ENCODE assay signal across 8 cellular contexts in the genomic region with DNA sequence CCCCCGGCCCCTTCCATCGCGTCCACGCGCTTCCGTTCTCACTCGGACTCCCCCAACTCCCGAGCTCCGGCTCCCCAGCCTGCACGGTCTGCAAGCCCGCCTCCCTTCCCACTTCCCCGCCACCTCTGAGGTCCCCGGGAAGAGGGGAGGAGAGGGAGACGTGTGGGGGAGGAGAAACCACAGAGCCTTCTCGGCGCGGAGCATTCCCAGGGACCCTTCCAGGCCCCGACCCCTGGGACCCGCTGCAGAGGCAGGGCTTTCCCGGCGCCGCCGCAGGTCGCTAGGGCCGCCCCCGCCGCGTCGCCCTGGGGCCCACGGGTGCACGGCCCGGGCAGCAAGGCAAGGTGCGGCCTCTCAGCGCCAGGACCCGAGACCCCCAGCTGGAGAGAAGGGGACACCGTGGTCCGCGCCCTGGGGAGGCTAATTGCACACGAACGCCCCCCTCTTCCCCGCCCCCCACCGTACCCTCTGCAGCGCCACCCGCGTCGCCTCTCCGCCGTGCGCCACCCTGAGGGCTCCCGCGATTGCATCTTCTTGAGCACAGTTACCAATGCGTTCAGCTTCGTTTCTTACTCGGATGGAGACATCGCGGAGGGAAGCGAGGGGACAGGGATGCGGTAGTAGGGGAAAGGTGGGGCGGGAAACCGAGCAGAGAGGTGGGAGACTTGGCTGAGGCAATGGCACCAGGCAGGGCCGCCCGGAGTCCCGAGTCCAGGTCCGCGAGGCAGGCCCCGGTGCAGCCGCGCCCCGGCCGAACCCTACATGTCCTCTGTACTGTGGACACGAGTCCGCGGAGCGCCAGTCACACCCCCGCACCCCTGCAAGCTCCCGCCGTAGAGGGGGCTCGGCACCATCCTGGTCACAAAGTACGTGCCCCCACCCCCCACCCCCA. TPM values are rescaled to one million over a fixed set of nuclear protein-coding genes. Genes with fewer than 3 reads are reported as not detected.
DNase-seq lines count a peak whose midpoint lies in the region; ATAC-seq and TF ChIP-seq lines count a peak whose summit lies in the region.

No MANE protein-coding gene starts in this region.

- TF ChIP-seq CTCF in 22Rv1 (IDR thresholded peaks at IDR 0.05) (peak; percentile 71), GM12864 (IDR thresholded peaks at IDR 0.05; ENCODE audit: low read depth, low read length, missing control alignments) (peak; percentile 54), epithelial cell of esophagus (IDR thresholded peaks at IDR 0.05; ENCODE audit: insufficient read depth, low read depth, low read length, missing control alignments) (peak; percentile 16), mucosa of descending colon (IDR thresholded peaks at IDR 0.05) (no peak)

- DNase-seq in GM12864 (ENCODE audit: low read depth) (no peak), NCI-H2171 treated with DMSO at 0.1 percent for 48 hours (lab: John Stamatoyannopoulos, UW) (peak; percentile 61), epithelial cell of esophagus (ENCODE audit: low read depth) (peak; percentile 45), mucosa of descending colon (peak; percentile 52 to 63 (median 58))
- peak; percentile 83 for DNase-seq in activated CD8-positive, alpha-beta memory T cell treated with anti-CD3 and anti-CD28 coated beads for 24 hours

- intact Hi-C loops in mucosa of descending colon (cut with DNase I, micrococcal nuclease) = loop anchor here in 1 of 2 donors (10.0 kb wide), 1 partner anchor 228 kb away; no protein-coding TSS in a partner anchor

- no peaks in the 10 kb centered on the region for H3K36me3 ChIP-seq in mucosa of descending colon (ENCODE audit: low read depth)

- H3K4me3 ChIP-seq in GM12864 (ENCODE audit: low read depth, low read length) = peak overlapping the region; percentile 74
- H3K4me3 ChIP-seq in epithelial cell of esophagus (ENCODE audit: low read length) = peak overlapping the region; percentile 75
- H3K4me3 ChIP-seq in mucosa of descending colon = no peak overlapping the region

- ATAC-seq in HG02840 (IDR thresholded peaks at IDR 0.05; ENCODE audit: low FRiP score, unreplicated experiment) (peak; percentile 48), mucosa of descending colon (peak; percentile 64)

- H3K4me1 ChIP-seq in mucosa of descending colon (ENCODE audit: low read depth) = peaks cover 20% of the 10 kb centered on the region

- peak overlapping the region; percentile 67 for H3K27ac ChIP-seq in 22Rv1
- peak overlapping the region; percentile 69 for H3K27ac ChIP-seq in temporal lobe (ENCODE audit: low read depth, low read length)

- H3K9me3 ChIP-seq in mucosa of descending colon = no peaks in the 10 kb centered on the region

RNA-seq across cellular contexts. Expression of gene SKIDA1, which starts 29.0 kb away (rescaled TPM):
- 1 to 10 TPM in 1 of 3 donors, under 1 TPM in 2; 0.03 to 2.4 (median 0.34) TPM for total RNA-seq in mucosa of descending colon
- 6.9 TPM for total RNA-seq in temporal lobe

RNA-seq across cellular contexts. Expression of gene MLLT10, which starts 37.5 kb away (rescaled TPM):
- total RNA-seq in mucosa of descending colon = 10 to 100 TPM; 29.6 to 43.1 (median 35.8) TPM
- total RNA-seq in temporal lobe = 65.4 TPM
